Comparison of ENCODE assay signal across 17 cellular contexts in genomic region chrX:937391-937790, GRCh38.
A peak's percentile ranks its signal among the peaks of the same experiment; 100 is the strongest.
DNase-seq lines count a peak whose midpoint lies in the region; ATAC-seq and TF ChIP-seq lines count a peak whose summit lies in the region.
"Had no signal": no experiment of that assay in that cellular context is flagged by ENCODE, and none has a peak within 500 bp of the region (broad histone marks: within the 10 kb centered on the region; RNA-seq: fewer than 3 reads in every experiment).

No MANE protein-coding gene starts in this region.

- H3K79me2 ChIP-seq in osteoblast (ENCODE audit: insufficient read depth, low read length): no peaks in the 10 kb centered on the region

- DNase-seq in BJ (ENCODE audit: low read depth) (no peak), HFFc6 (no peak), left lobe of liver (ENCODE audit: low spot score) (peak; percentile 18), osteoblast (ENCODE audit: insufficient read length, low spot score, missing footprints) (no peak), spleen (no peak), Ammon's horn (ENCODE audit: low spot score) (no peak)
- DNase-seq in T-helper 2 cell treated with Interferon-gamma antibody and Interleukin-4, amounts not matched to agents 5 μg/mL and 100 μg/mL, for 36 hours (ENCODE audit: low spot score): no peak
- DNase-seq: ACHN; CD4-positive, alpha-beta memory T cell; DMS153; DMS79 treated with DMSO at 0.1 percent for 48 hours; GF-D8; HCEC 1CT; IMR-90 had no signal

- peaks cover 9% of the 10 kb centered on the region for H3K4me1 Mint-ChIP-seq in HFFc6 (ENCODE audit: low read depth)
- H3K4me1 Mint-ChIP-seq in T-helper 2 cell treated with Interferon-gamma antibody and Interleukin-4, amounts not matched to agents 5 μg/mL and 100 μg/mL, for 36 hours (ENCODE audit: low read depth): no peaks in the 10 kb centered on the region
- H3K4me1 Mint-ChIP-seq: B cell; CD4-positive, alpha-beta memory T cell had no signal

- H3K27ac Mint-ChIP-seq in HFFc6: no peak overlapping the region
- no peak overlapping the region for H3K27ac Mint-ChIP-seq in T-helper 2 cell treated with Interferon-gamma antibody and Interleukin-4, amounts not matched to agents 5 μg/mL and 100 μg/mL, for 36 hours
- H3K27ac Mint-ChIP-seq: B cell; CD4-positive, alpha-beta memory T cell had no signal

- peak overlapping the region; percentile 36 for H2AFZ ChIP-seq in osteoblast (ENCODE audit: low read length)

- no peaks in the 10 kb centered on the region for H3K9me3 ChIP-seq in osteoblast (ENCODE audit: low read depth, low read length)
- H3K9me3 ChIP-seq in spleen: no peaks in the 10 kb centered on the region

- H3K4me1 ChIP-seq in osteoblast (ENCODE audit: insufficient read depth, low read length) (no peaks in the 10 kb centered on the region), spleen (no peaks in the 10 kb centered on the region)

- H3K27ac ChIP-seq in osteoblast (ENCODE audit: low read depth, low read length) (no peak overlapping the region), spleen (no peak overlapping the region)
- H3K27ac ChIP-seq: C4-2B had no signal

- WGBS in spleen, 5 donors: 73 to 82% (median 79%) methylated on average over 13 to 15 of the region's 15 CpGs

- no peaks in the 10 kb centered on the region for H3K9me3 Mint-ChIP-seq in HFFc6
- H3K9me3 Mint-ChIP-seq in T-helper 2 cell treated with Interferon-gamma antibody and Interleukin-4, amounts not matched to agents 5 μg/mL and 100 μg/mL, for 36 hours: no peaks in the 10 kb centered on the region

- H4K20me1 ChIP-seq in osteoblast (ENCODE audit: insufficient read depth, low read length): no peaks in the 10 kb centered on the region

- no peak for TF ChIP-seq POLR2A in spleen (IDR thresholded peaks at IDR 0.05)

- H3K4me3 ChIP-seq in BJ (ENCODE audit: low read depth, low read length) (peak overlapping the region; percentile 27), osteoblast (ENCODE audit: insufficient read depth, low read length) (peak overlapping the region; percentile 52), spleen (no peak overlapping the region)

- peak overlapping the region; percentile 66 for H3K4me3 Mint-ChIP-seq in HFFc6
- H3K4me3 Mint-ChIP-seq in T-helper 2 cell treated with Interferon-gamma antibody and Interleukin-4, amounts not matched to agents 5 μg/mL and 100 μg/mL, for 36 hours: no peak overlapping the region
- H3K4me3 Mint-ChIP-seq: B cell; CD4-positive, alpha-beta memory T cell had no signal

- H3K27me3 Mint-ChIP-seq in HFFc6 (ENCODE audit: insufficient read depth): peaks cover 42% of the 10 kb centered on the region
- no peaks in the 10 kb centered on the region for H3K27me3 Mint-ChIP-seq in T-helper 2 cell treated with Interferon-gamma antibody and Interleukin-4, amounts not matched to agents 5 μg/mL and 100 μg/mL, for 36 hours (ENCODE audit: low read depth)
- H3K27me3 Mint-ChIP-seq: B cell had no signal

- CTCF ChIA-PET in BJ (lab: Yijun Ruan, JAX): no interaction called here

- ATAC-seq in left lobe of liver: no peak
- ATAC-seq in SK-N-SH treated with all-trans-retinoic acid at 6 μM for 48 hours: no peak

- intact Hi-C loops in spleen (cut with DNase I; ENCODE audit: low total_unique reads): no loop called here

- TF ChIP-seq CTCF in BJ (IDR thresholded peaks at IDR 0.05; ENCODE audit: insufficient read depth, low read depth, low read length) (no peak), HFFc6 (IDR thresholded peaks at IDR 0.05) (no peak), osteoblast (IDR thresholded peaks at IDR 0.05; ENCODE audit: extremely low read depth, low read depth, low read length) (no peak), spleen (IDR thresholded peaks at IDR 0.05 in 8 of 11, conservative IDR thresholded peaks at IDR 0.05 in 3 of 11) (no peak)

- H3K36me3 ChIP-seq in BJ (ENCODE audit: control insufficient read depth, insufficient read depth, low read length) (no peaks in the 10 kb centered on the region), osteoblast (ENCODE audit: insufficient read depth, low read length) (no peaks in the 10 kb centered on the region), spleen (no peaks in the 10 kb centered on the region)

- POLR2A ChIA-PET in BJ (lab: Charles Lee): no interaction called here

- peaks cover 8% of the 10 kb centered on the region for H3K27me3 ChIP-seq in BJ (ENCODE audit: control insufficient read depth, insufficient read depth, low read length)
- peaks cover 16% of the 10 kb centered on the region for H3K27me3 ChIP-seq in osteoblast (ENCODE audit: insufficient read depth, low read length)
- H3K27me3 ChIP-seq in spleen (replicated peaks in 1 of 7): peaks cover 0 to 15% (median 0%) of the 10 kb centered on the region in 7 donors

- no peaks in the 10 kb centered on the region for H3K36me3 Mint-ChIP-seq in HFFc6 (ENCODE audit: low read depth)
- no peaks in the 10 kb centered on the region for H3K36me3 Mint-ChIP-seq in T-helper 2 cell treated with Interferon-gamma antibody and Interleukin-4, amounts not matched to agents 5 μg/mL and 100 μg/mL, for 36 hours (ENCODE audit: low read depth)
- H3K36me3 Mint-ChIP-seq: CD4-positive, alpha-beta memory T cell had no signal

- peak overlapping the region; percentile 82 for H3K4me2 ChIP-seq in osteoblast (ENCODE audit: insufficient read depth, low read length)

TF ChIP-seq in SK-N-SH treated with all-trans-retinoic acid at 6 μM for 48 hours, 23 proteins besides CTCF, POLR2A, EP300 and RAD21 (continues in another document):
- TF ChIP-seq ESRRG (CRISPR knock-in tag; IDR thresholded peaks at IDR 0.05): no peak
- no peak for TF ChIP-seq TSHZ2 (CRISPR knock-in tag; IDR thresholded peaks at IDR 0.05)
- TF ChIP-seq OSR1 (CRISPR knock-in tag; IDR thresholded peaks at IDR 0.05): no peak
- no peak for TF ChIP-seq TOX (CRISPR knock-in tag; IDR thresholded peaks at IDR 0.05; ENCODE audit: borderline replicate concordance)
- TF ChIP-seq RARB (CRISPR knock-in tag; IDR thresholded peaks at IDR 0.05): no peak
- no peak for TF ChIP-seq ISL1 (CRISPR knock-in tag; IDR thresholded peaks at IDR 0.05)
- no peak for TF ChIP-seq ZFP30 (CRISPR knock-in tag; IDR thresholded peaks at IDR 0.05)
- no peak for TF ChIP-seq CSRNP3 (CRISPR knock-in tag; IDR thresholded peaks at IDR 0.05)
- no peak for TF ChIP-seq GLIS3 (CRISPR knock-in tag; IDR thresholded peaks at IDR 0.05)
- TF ChIP-seq PPARA (CRISPR knock-in tag; IDR thresholded peaks at IDR 0.05; ENCODE audit: borderline replicate concordance): no peak
- TF ChIP-seq ZC3H10 (CRISPR knock-in tag; IDR thresholded peaks at IDR 0.05): no peak
- TF ChIP-seq PATZ1 (CRISPR knock-in tag; IDR thresholded peaks at IDR 0.05; ENCODE audit: borderline replicate concordance): no peak
- no peak for TF ChIP-seq ARNTL (CRISPR knock-in tag; IDR thresholded peaks at IDR 0.05; ENCODE audit: borderline replicate concordance, low read depth)

Comparison
In these comparisons a context has a peak if more than half of its experiments do, and no peak if none do; other contexts are left out.
1. H3K4me3 ChIP-seq: peak in BJ (single experiment) and osteoblast (single experiment); none in spleen (0 of 8).